ENCODE assay signal across 16 cellular contexts in genomic region chr3:73718326-73719110, GRCh38.
DNase-seq lines count a peak whose midpoint lies in the region; TF ChIP-seq lines count a peak whose summit lies in the region.
"Had no signal": no experiment of that assay in that cellular context is flagged by ENCODE, and none has a peak within 500 bp of the region (broad histone marks: within the 10 kb centered on the region; RNA-seq: fewer than 3 reads in every experiment).

No MANE protein-coding gene starts in this region.

- TF ChIP-seq POLR2A in esophagus muscularis mucosa (IDR thresholded peaks at IDR 0.05; ENCODE audit: low read depth): no peak

- H3K79me1 ChIP-seq in neuronal stem cell (ENCODE audit: low read depth, low read length): no peaks in the 10 kb centered on the region

- 71% methylated on average over 4 of the region's 5 CpGs for WGBS in esophagus muscularis mucosa
- WGBS in neuronal stem cell (ENCODE audit: extremely low coverage in 2 of 2, insufficient read length in 2 of 2, insufficient replicate concordance in 1 of 2), 2 donors: no CpG with 5 or more reads among the region's 5 CpGs

- no peaks in the 10 kb centered on the region for H3K79me2 ChIP-seq in OCI-LY3 (ENCODE audit: low read length)

- H3K9ac ChIP-seq in OCI-LY3 (ENCODE audit: low read length): no peak overlapping the region
- no peak overlapping the region for H3K9ac ChIP-seq in neuronal stem cell (ENCODE audit: low read depth, low read length, poor library complexity)
- H3K9ac ChIP-seq: BLaER1 had no signal

- no peaks in the 10 kb centered on the region for H3K4me1 ChIP-seq in OCI-LY3 (ENCODE audit: low read length)
- peaks cover 7 to 25% (median 23%) of the 10 kb centered on the region in 4 donors for H3K4me1 ChIP-seq in esophagus muscularis mucosa
- H3K4me1 ChIP-seq in neuronal stem cell (ENCODE audit: control insufficient read depth in 2 of 2, insufficient read depth in 1 of 2, low read depth in 1 of 2, low read length in 2 of 2): peaks cover 0 to 1% of the 10 kb centered on the region in 2 donors
- H3K4me1 ChIP-seq: BLaER1 had no signal

- TF ChIP-seq CTCF in OCI-LY3 (IDR thresholded peaks at IDR 0.05; ENCODE audit: low read depth, low read length): no peak
- TF ChIP-seq CTCF in esophagus muscularis mucosa (IDR thresholded peaks at IDR 0.05): no peak
- no peak for TF ChIP-seq CTCF in type B pancreatic cell (conservative IDR thresholded peaks at IDR 0.05)

- H3K4me3 Mint-ChIP-seq in type B pancreatic cell: peak overlapping the region; percentile 5
- H3K4me3 Mint-ChIP-seq: activated T-cell treated with anti-CD3 and anti-CD28 coated beads, Interleukin-2, amount 50 U/mL, for 4 hours; H9; naive thymus-derived CD8-positive, alpha-beta T cell; stimulated activated memory B cell treated with anti-CD40 and anti-IgM and Interleukin-4, amounts not matched to agents 10 μg/mL and 1 μg/mL and 100 μg/mL, for 72 hours had no signal

- H4K20me1 ChIP-seq in OCI-LY3 (ENCODE audit: insufficient read depth, low read length): no peaks in the 10 kb centered on the region
- H4K20me1 ChIP-seq: BLaER1 had no signal

- no peak overlapping the region for H2AK5ac ChIP-seq in neuronal stem cell (ENCODE audit: low read depth, low read length)

- peak overlapping the region; percentile 3; the same call in 1 of the 2 replicates for H2AFZ ChIP-seq in OCI-LY3 (ENCODE audit: low read depth, low read length)
- H2AFZ ChIP-seq in neuronal stem cell (ENCODE audit: low read length): peak overlapping the region; percentile 27

- H3K4ac ChIP-seq in neuronal stem cell (ENCODE audit: low read length): no peak overlapping the region

- H3K27ac ChIP-seq in OCI-LY3 (ENCODE audit: low read length) (no peak overlapping the region), esophagus muscularis mucosa (replicated peaks in 1 of 4) (peak overlapping the region in 3 of 4 donors; percentile 70 to 83 (median 74)), neuronal stem cell (replicated peaks; ENCODE audit: low read length) (no peak overlapping the region)
- H3K27ac ChIP-seq: BLaER1 had no signal

- no peaks in the 10 kb centered on the region for H3K9me3 ChIP-seq in OCI-LY3 (ENCODE audit: insufficient read depth, low read length)
- no peaks in the 10 kb centered on the region for H3K9me3 ChIP-seq in esophagus muscularis mucosa
- H3K9me3 ChIP-seq in neuronal stem cell (replicated peaks in 1 of 2; ENCODE audit: control insufficient read depth in 2 of 2, insufficient read depth in 1 of 2, low read depth in 1 of 2, low read length in 2 of 2): peaks cover 0 to 2% of the 10 kb centered on the region in 2 donors

- H3K4me3 ChIP-seq in OCI-LY3 (ENCODE audit: low read length) (no peak overlapping the region), esophagus muscularis mucosa (no peak overlapping the region), neuronal stem cell (ENCODE audit: low read length in 2 of 2) (no peak overlapping the region)
- H3K4me3 ChIP-seq: BLaER1 had no signal

- no peak overlapping the region for H4K91ac ChIP-seq in neuronal stem cell (ENCODE audit: low read depth, low read length, poor library complexity)

- no peak overlapping the region for H3K14ac ChIP-seq in neuronal stem cell (ENCODE audit: low read length)

- no peak for TF ChIP-seq EP300 in esophagus muscularis mucosa (IDR thresholded peaks at IDR 0.05)

- H3K27me3 Mint-ChIP-seq in type B pancreatic cell: no peaks in the 10 kb centered on the region
- H3K27me3 Mint-ChIP-seq: stimulated activated memory B cell treated with anti-CD40 and anti-IgM and Interleukin-4, amounts not matched to agents 10 μg/mL and 1 μg/mL and 100 μg/mL, for 72 hours had no signal

- DNase-seq in esophagus muscularis mucosa (ENCODE audit: extremely low spot score): no peak
- no peak for DNase-seq in neuronal stem cell (ENCODE audit: low spot score)
- DNase-seq in type B pancreatic cell (ENCODE audit: extremely low spot score, unreplicated experiment): no peak
- no peak for DNase-seq in GM19240 (ENCODE audit: insufficient read length, low spot score)
- DNase-seq in NK-92 (lab: John Stamatoyannopoulos, UW; ENCODE audit: unreplicated experiment): no peak
- DNase-seq in A172 (ENCODE audit: low spot score): no peak
- no peak for DNase-seq in NCI-H1092 treated with DMSO at 0.1 percent for 48 hours (lab: John Stamatoyannopoulos, UW)
- DNase-seq: activated T-cell treated with anti-CD3 and anti-CD28 coated beads, Interleukin-2, amount 50 U/mL, for 4 hours; H9; naive thymus-derived CD8-positive, alpha-beta T cell; NCI-H2171 treated with DMSO at 0.1 percent for 48 hours; NK-92 treated with Interleukin-12 subunit alpha and Interleukin-12 subunit beta, amount 100 ng/mL, for 24 hours; SHP77 treated with DMSO at 0.1 percent for 48 hours had no signal

- no peak overlapping the region for H2BK5ac ChIP-seq in neuronal stem cell (ENCODE audit: low read length)

- no peak overlapping the region for H4K8ac ChIP-seq in neuronal stem cell (ENCODE audit: low read depth, low read length)

- H3K4me2 ChIP-seq in OCI-LY3 (ENCODE audit: low read length) (no peak overlapping the region), neuronal stem cell (ENCODE audit: insufficient read depth, low read length, poor library complexity, severe bottlenecking) (no peak overlapping the region)
- H3K4me2 ChIP-seq: BLaER1 had no signal

- H3K18ac ChIP-seq in neuronal stem cell (ENCODE audit: low read length): no peak overlapping the region

- no peak overlapping the region for H3K23ac ChIP-seq in neuronal stem cell (ENCODE audit: low read depth, low read length, poor library complexity)

- H3K9me3 Mint-ChIP-seq in type B pancreatic cell: no peaks in the 10 kb centered on the region
- H3K9me3 Mint-ChIP-seq: H9 had no signal

- H3K27ac Mint-ChIP-seq in type B pancreatic cell: peak overlapping the region; percentile 77
- H3K27ac Mint-ChIP-seq: H9; naive thymus-derived CD8-positive, alpha-beta T cell; stimulated activated memory B cell treated with anti-CD40 and anti-IgM and Interleukin-4, amounts not matched to agents 10 μg/mL and 1 μg/mL and 100 μg/mL, for 72 hours had no signal

- H3K4me1 Mint-ChIP-seq in type B pancreatic cell (ENCODE audit: unreplicated experiment): peaks cover 16% of the 10 kb centered on the region
- H3K4me1 Mint-ChIP-seq: stimulated activated memory B cell treated with anti-CD40 and anti-IgM and Interleukin-4, amounts not matched to agents 10 μg/mL and 1 μg/mL and 100 μg/mL, for 72 hours had no signal

- H3K36me3 Mint-ChIP-seq in type B pancreatic cell: no peaks in the 10 kb centered on the region
- H3K36me3 Mint-ChIP-seq: naive thymus-derived CD8-positive, alpha-beta T cell; stimulated activated memory B cell treated with anti-CD40 and anti-IgM and Interleukin-4, amounts not matched to agents 10 μg/mL and 1 μg/mL and 100 μg/mL, for 72 hours had no signal

- no peak overlapping the region for H2BK12ac ChIP-seq in neuronal stem cell (ENCODE audit: low read length)

- no peak overlapping the region for H2BK15ac ChIP-seq in neuronal stem cell (ENCODE audit: low read length)

- H3K36me3 ChIP-seq in OCI-LY3 (replicated peaks; ENCODE audit: low read depth, low read length) (no peaks in the 10 kb centered on the region), esophagus muscularis mucosa (no peaks in the 10 kb centered on the region), neuronal stem cell (replicated peaks in 1 of 2; ENCODE audit: control insufficient read depth in 2 of 2, insufficient read depth in 2 of 2, low read length in 2 of 2) (no peaks in the 10 kb centered on the region)
- H3K36me3 ChIP-seq: BLaER1 had no signal

- no peak overlapping the region for H2BK120ac ChIP-seq in neuronal stem cell (ENCODE audit: low read depth, low read length)

- H3K27me3 ChIP-seq in OCI-LY3 (ENCODE audit: low read depth, low read length): no peaks in the 10 kb centered on the region
- no peaks in the 10 kb centered on the region for H3K27me3 ChIP-seq in esophagus muscularis mucosa
- no peaks in the 10 kb centered on the region for H3K27me3 ChIP-seq in neuronal stem cell (ENCODE audit: control insufficient read depth in 3 of 3, insufficient read depth in 3 of 3, low read depth in 1 of 3, low read length in 3 of 3)
- H3K27me3 ChIP-seq: BLaER1 had no signal

- intact Hi-C loops in esophagus muscularis mucosa (cut with DNase I): no loop called here

Comparison
In these comparisons a context has a peak if more than half of its experiments do, and no peak if none do; other contexts are left out.
1. H3K27ac ChIP-seq: peak in esophagus muscularis mucosa (3 of 4); none in OCI-LY3 (single experiment) and neuronal stem cell (single experiment).